In the genomic region with DNA sequence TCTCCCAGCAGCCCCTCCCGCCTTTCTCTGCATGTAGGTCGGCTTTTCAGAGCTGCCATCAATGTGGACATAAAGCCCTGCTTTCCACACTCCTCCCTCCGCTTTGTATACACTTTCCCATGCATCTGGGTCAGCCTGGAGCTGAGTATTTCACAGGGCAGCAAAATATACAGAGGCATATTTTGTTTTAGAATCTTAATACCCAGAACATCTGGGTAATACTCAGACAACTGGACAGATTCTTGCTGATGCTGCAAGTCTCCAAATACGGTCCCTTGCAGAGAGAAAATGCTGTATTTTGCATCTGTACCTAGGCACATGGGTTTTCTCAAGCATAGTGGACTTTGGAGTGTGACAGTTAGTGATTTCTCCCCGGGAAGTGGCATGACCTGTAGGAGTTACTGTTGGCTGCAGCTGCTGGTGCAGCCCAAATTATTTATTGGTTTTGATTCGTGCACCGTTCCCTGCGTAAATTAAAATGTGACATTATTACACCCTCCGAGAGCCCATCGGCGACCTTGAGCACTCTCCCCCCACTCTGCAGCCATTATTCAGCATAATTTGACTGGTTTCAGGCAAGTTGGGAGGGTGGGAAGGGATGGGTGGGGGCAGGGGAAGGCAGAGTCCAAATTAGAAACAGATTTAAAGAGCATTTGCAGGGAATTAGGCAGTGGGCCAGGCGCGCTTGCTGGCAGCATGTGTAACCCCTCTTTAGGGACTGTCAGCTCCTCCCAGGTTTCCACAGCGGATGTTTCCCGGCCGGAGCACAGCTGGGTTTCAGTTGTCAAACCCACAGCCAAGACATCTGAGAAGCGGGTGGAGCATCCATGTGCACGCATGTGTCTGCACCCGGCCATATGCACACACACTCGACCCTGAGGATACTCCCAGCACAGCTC, we compare ENCODE assay signal across 9 cellular contexts.
DNase-seq lines count a peak whose midpoint lies in the region; ATAC-seq and TF ChIP-seq lines count a peak whose summit lies in the region.
"Had no signal": no experiment of that assay in that cellular context is flagged by ENCODE, and none has a peak within 500 bp of the region (broad histone marks: within the 10 kb centered on the region; RNA-seq: fewer than 3 reads in every experiment).

No MANE protein-coding gene starts in this region.

- H3K27me3 ChIP-seq in Loucy (ENCODE audit: insufficient read depth, low read length, poor library complexity, severe bottlenecking) = no peaks in the 10 kb centered on the region
- peaks cover 26% of the 10 kb centered on the region for H3K27me3 ChIP-seq in adipocyte (replicated peaks; ENCODE audit: control insufficient read depth, insufficient read depth, low read length)
- no peaks in the 10 kb centered on the region for H3K27me3 ChIP-seq in smooth muscle cell (ENCODE audit: low read depth)

- no peaks in the 10 kb centered on the region for H4K20me1 ChIP-seq in Loucy (ENCODE audit: insufficient read depth, low read length, poor library complexity, severe bottlenecking)
- no peaks in the 10 kb centered on the region for H4K20me1 ChIP-seq in smooth muscle cell (ENCODE audit: low read depth)

- DNase-seq in adipocyte (ENCODE audit: low read depth) (peak; percentile 85), islet precursor cell (peak; percentile 52), smooth muscle cell (lab: John Stamatoyannopoulos, UW; ENCODE audit: unreplicated experiment) (no peak), NCI-H226 (no peak)
- DNase-seq in activated T-cell treated with anti-CD3 and anti-CD28 coated beads, Interleukin-2, amount 50 U/mL, for 1 hour = no peak
- DNase-seq: NCI-H1048 had no signal

- ATAC-seq in HG02588 (IDR thresholded peaks at IDR 0.05; ENCODE audit: unreplicated experiment) (no peak), GM19463 (IDR thresholded peaks at IDR 0.05; ENCODE audit: unreplicated experiment) (no peak)

- WGBS in smooth muscle cell (ENCODE audit: low lambda C conversion rate) = 35% methylated on average over 20 of the region's 20 CpGs

- H2AFZ ChIP-seq in Loucy (ENCODE audit: low read length) (no peak overlapping the region), smooth muscle cell (ENCODE audit: low read depth) (no peak overlapping the region)

- peak overlapping the region; percentile 21 for H3K4me3 ChIP-seq in Loucy (ENCODE audit: low read length, poor library complexity, severe bottlenecking)
- peak overlapping the region; percentile 26 for H3K4me3 ChIP-seq in adipocyte (ENCODE audit: low read length)
- H3K4me3 ChIP-seq in smooth muscle cell = no peak overlapping the region

- H3K4me1 ChIP-seq in Loucy (ENCODE audit: insufficient read depth, low read length, poor library complexity, severe bottlenecking) (peaks cover 78% of the 10 kb centered on the region), adipocyte (ENCODE audit: control insufficient read depth, insufficient read depth, low read length) (peaks cover 24% of the 10 kb centered on the region), smooth muscle cell (ENCODE audit: low read depth) (peaks cover 22% of the 10 kb centered on the region)

- H3K9ac ChIP-seq in Loucy (ENCODE audit: low read depth, low read length, poor library complexity, severe bottlenecking) (peak overlapping the region; percentile 25), adipocyte (ENCODE audit: low read length) (no peak overlapping the region), smooth muscle cell (ENCODE audit: low read depth) (no peak overlapping the region)

- H3K4me2 ChIP-seq in Loucy (ENCODE audit: low read depth, low read length, poor library complexity, severe bottlenecking) = peak overlapping the region; percentile 47
- peak overlapping the region; percentile 54 for H3K4me2 ChIP-seq in smooth muscle cell

- no peak for TF ChIP-seq CTCF in Loucy (conservative IDR thresholded peaks at IDR 0.05; ENCODE audit: low read length)
- TF ChIP-seq CTCF in smooth muscle cell (IDR thresholded peaks at IDR 0.05; ENCODE audit: borderline replicate concordance, insufficient read depth, poor library complexity, severe bottlenecking) = no peak

- H3K9me3 ChIP-seq in Loucy (ENCODE audit: insufficient read depth, low read depth, low read length) (no peaks in the 10 kb centered on the region), adipocyte (ENCODE audit: control insufficient read depth, low read length) (no peaks in the 10 kb centered on the region), smooth muscle cell (replicated peaks; ENCODE audit: low read depth) (no peaks in the 10 kb centered on the region)

- H3K79me2 ChIP-seq in Loucy (ENCODE audit: insufficient read depth, low read length) (no peaks in the 10 kb centered on the region), smooth muscle cell (ENCODE audit: low read depth) (no peaks in the 10 kb centered on the region)

- H3K27ac ChIP-seq in smooth muscle cell (ENCODE audit: low read depth) = no peak overlapping the region

- no peaks in the 10 kb centered on the region for H3K36me3 ChIP-seq in Loucy (ENCODE audit: insufficient read depth, low read length)
- no peaks in the 10 kb centered on the region for H3K36me3 ChIP-seq in adipocyte (ENCODE audit: control insufficient read depth, insufficient read depth, low read length, severe bottlenecking)
- H3K36me3 ChIP-seq in smooth muscle cell (ENCODE audit: low read depth) = no peaks in the 10 kb centered on the region

- H3K9me2 ChIP-seq in Loucy (replicated peaks; ENCODE audit: low read depth, low read length) = no peaks in the 10 kb centered on the region

- H3F3A ChIP-seq in Loucy (ENCODE audit: low read depth) = no peaks in the 10 kb centered on the region
- peaks cover 7% of the 10 kb centered on the region for H3F3A ChIP-seq in smooth muscle cell (ENCODE audit: low read depth)

Comparison
In these comparisons a context has a peak if more than half of its experiments do, and no peak if none do; other contexts are left out.
1. DNase-seq: peak in adipocyte (single experiment) and islet precursor cell (single experiment); none in smooth muscle cell (single experiment), activated T-cell treated with anti-CD3 and anti-CD28 coated beads, Interleukin-2, amount 50 U/mL, for 1 hour (single experiment) and NCI-H226 (single experiment).